Comparison of ENCODE assay signal across 1 cellular context in genomic region chr1:156591432-156592157, GRCh38.
A peak's percentile ranks its signal among the peaks of the same experiment; 100 is the strongest.
TF ChIP-seq lines count a peak whose summit lies in the region.

Gene NAXE (plus strand): TSS chr1:156591776. CDS start chr1:156591805, 29 bp downstream.

TF ChIP-seq in HepG2, 621 proteins besides CTCF, POLR2A, EP300 and RAD21 (continued from another document and continues in another):
- TF ChIP-seq NRL (CRISPR knock-in tag; IDR thresholded peaks at IDR 0.05; ENCODE audit: borderline replicate concordance): peak; percentile 34; the same call in 1 of the 2 replicates
- TF ChIP-seq FOXP4 (CRISPR knock-in tag; IDR thresholded peaks at IDR 0.05): 0 out of 2 replicates have a peak, but pooled peaks have one; percentile 9
- TF ChIP-seq CENPX (CRISPR knock-in tag; IDR thresholded peaks at IDR 0.05): no peak
- peak; percentile 61; the same call in 1 of the 2 replicates for TF ChIP-seq ZNF343 (CRISPR knock-in tag; IDR thresholded peaks at IDR 0.05)
- no peak for TF ChIP-seq ZNF775 (CRISPR knock-in tag; IDR thresholded peaks at IDR 0.05; ENCODE audit: borderline replicate concordance)
- 0 out of 2 replicates have a peak, but pooled peaks have one; percentile 38 for TF ChIP-seq ZHX1 (CRISPR knock-in tag; IDR thresholded peaks at IDR 0.05; ENCODE audit: low read depth)
- TF ChIP-seq ZNF446 (CRISPR knock-in tag; IDR thresholded peaks at IDR 0.05): no peak
- 0 out of 2 replicates have a peak, but pooled peaks have one; percentile 19 for TF ChIP-seq ZNF30 (CRISPR knock-in tag; IDR thresholded peaks at IDR 0.05)
- 0 out of 2 replicates have a peak, but pooled peaks have one; percentile 16 for TF ChIP-seq ZNF350 (CRISPR knock-in tag; IDR thresholded peaks at IDR 0.05; ENCODE audit: borderline replicate concordance, low read depth)
- TF ChIP-seq NR2F6 (IDR thresholded peaks at IDR 0.05): 0 out of 2 replicates have a peak, but pooled peaks have one; percentile 4
- TF ChIP-seq NR2F6 (CRISPR knock-in tag; IDR thresholded peaks at IDR 0.05): no peak
- peak; percentile 74; the same call in 1 of the 2 replicates for TF ChIP-seq MAF1 (CRISPR knock-in tag; IDR thresholded peaks at IDR 0.05; ENCODE audit: borderline replicate concordance)
- TF ChIP-seq MXD3 (CRISPR knock-in tag; IDR thresholded peaks at IDR 0.05): peak; percentile 44; the same call in 1 of the 2 replicates
- peak; percentile 63; the same call in 1 of the 2 replicates for TF ChIP-seq HNF1B (CRISPR knock-in tag; IDR thresholded peaks at IDR 0.05)
- TF ChIP-seq ZNF138 (CRISPR knock-in tag; IDR thresholded peaks at IDR 0.05; ENCODE audit: low read depth): 0 out of 2 replicates have a peak, but pooled peaks have one; percentile 34
- TF ChIP-seq PLRG1 (conservative IDR thresholded peaks at IDR 0.05): no peak
- TF ChIP-seq ISX (CRISPR knock-in tag; conservative IDR thresholded peaks at IDR 0.05): no peak
- TF ChIP-seq ZNF557 (CRISPR knock-in tag; IDR thresholded peaks at IDR 0.05): 0 out of 2 replicates have a peak, but pooled peaks have one; percentile 1
- TF ChIP-seq ZNF768 (CRISPR knock-in tag; IDR thresholded peaks at IDR 0.05): peak; percentile 57; the same call in 1 of the 2 replicates
- 0 out of 2 replicates have a peak, but pooled peaks have one; percentile 23 for TF ChIP-seq ELF3 (CRISPR knock-in tag; IDR thresholded peaks at IDR 0.05)
- 0 out of 2 replicates have a peak, but pooled peaks have one; percentile 49 for TF ChIP-seq HOXA5 (CRISPR knock-in tag; IDR thresholded peaks at IDR 0.05)
- peak; percentile 83 for TF ChIP-seq ELF1 (CRISPR knock-in tag; IDR thresholded peaks at IDR 0.05)
- peak; percentile 95 for TF ChIP-seq ZFY (CRISPR knock-in tag; IDR thresholded peaks at IDR 0.05)
- peak; percentile 40 for TF ChIP-seq YY1 (IDR thresholded peaks at IDR 0.05; ENCODE audit: insufficient read depth, insufficient replicate concordance, low read depth, low read length)
- TF ChIP-seq NAIF1 (CRISPR knock-in tag; IDR thresholded peaks at IDR 0.05; ENCODE audit: borderline replicate concordance): peak; percentile 53; the same call in 1 of the 2 replicates
- 0 out of 2 replicates have a peak, but pooled peaks have one; percentile 13 for TF ChIP-seq ZC3H13 (CRISPR knock-in tag; IDR thresholded peaks at IDR 0.05)
- TF ChIP-seq ZNF235 (CRISPR knock-in tag; IDR thresholded peaks at IDR 0.05; ENCODE audit: borderline replicate concordance): peak; percentile 69; the same call in 1 of the 2 replicates
- 0 out of 2 replicates have a peak, but pooled peaks have one; percentile 52 for TF ChIP-seq MTA1 (CRISPR knock-in tag; IDR thresholded peaks at IDR 0.05; ENCODE audit: borderline replicate concordance)
- no peak for TF ChIP-seq TRIM24 (CRISPR knock-in tag; IDR thresholded peaks at IDR 0.05)
- TF ChIP-seq KLF6 (CRISPR knock-in tag; IDR thresholded peaks at IDR 0.05): peak; percentile 69; the same call in 1 of the 2 replicates
- no peak; the same call in 1 of the 2 replicates for TF ChIP-seq ZNF558 (CRISPR knock-in tag; IDR thresholded peaks at IDR 0.05; ENCODE audit: borderline replicate concordance)
- no peak for TF ChIP-seq ONECUT2 (CRISPR knock-in tag; IDR thresholded peaks at IDR 0.05)
- peak; percentile 96 for TF ChIP-seq PHF8 (CRISPR knock-in tag; IDR thresholded peaks at IDR 0.05)
- no peak for TF ChIP-seq HNF1A (IDR thresholded peaks at IDR 0.05; ENCODE audit: low read depth)
- TF ChIP-seq HNF1A (CRISPR knock-in tag; IDR thresholded peaks at IDR 0.05; ENCODE audit: borderline replicate concordance): peak; percentile 52; the same call in 1 of the 2 replicates
- no peak for TF ChIP-seq RBM22 (optimal IDR thresholded peaks at IDR 0.05; ENCODE audit: low read length)
- peak; percentile 25; the same call in 1 of the 2 replicates for TF ChIP-seq GABPA (IDR thresholded peaks at IDR 0.05; ENCODE audit: low read depth, low read length)
- peak; percentile 67 for TF ChIP-seq GABPA (CRISPR knock-in tag; IDR thresholded peaks at IDR 0.05; ENCODE audit: low read depth)
- peak; percentile 97 for TF ChIP-seq AGO2 (optimal IDR thresholded peaks at IDR 0.05; ENCODE audit: low read depth, low read length)
- peak; percentile 54; the same call in 1 of the 2 replicates for TF ChIP-seq ZSCAN31 (CRISPR knock-in tag; IDR thresholded peaks at IDR 0.05; ENCODE audit: low read depth)
- no peak for TF ChIP-seq ZNF710 (CRISPR knock-in tag; IDR thresholded peaks at IDR 0.05; ENCODE audit: borderline replicate concordance)
- no peak for TF ChIP-seq MAFG (CRISPR knock-in tag; IDR thresholded peaks at IDR 0.05)
- TF ChIP-seq ZFP91 (CRISPR knock-in tag; IDR thresholded peaks at IDR 0.05; ENCODE audit: borderline replicate concordance): peak; percentile 58; the same call in 1 of the 2 replicates
- no peak for TF ChIP-seq SP1 (IDR thresholded peaks at IDR 0.05)
- TF ChIP-seq SP1 (CRISPR knock-in tag; IDR thresholded peaks at IDR 0.05): 0 out of 2 replicates have a peak, but pooled peaks have one; percentile 9
- no peak for TF ChIP-seq RORA (CRISPR knock-in tag; IDR thresholded peaks at IDR 0.05)
- no peak for TF ChIP-seq MNT (IDR thresholded peaks at IDR 0.05)
- TF ChIP-seq SMAD9 (CRISPR knock-in tag; IDR thresholded peaks at IDR 0.05): no peak
- peak; percentile 38; the same call in 1 of the 2 replicates for TF ChIP-seq KLF12 (CRISPR knock-in tag; IDR thresholded peaks at IDR 0.05; ENCODE audit: borderline replicate concordance)
- TF ChIP-seq ZMYM4 (CRISPR knock-in tag; IDR thresholded peaks at IDR 0.05): peak; percentile 15; the same call in 1 of the 2 replicates
- peak; percentile 52 for TF ChIP-seq RXRA (CRISPR knock-in tag; IDR thresholded peaks at IDR 0.05)
